ENCODE assay signal across 2 cellular contexts in the genomic region with DNA sequence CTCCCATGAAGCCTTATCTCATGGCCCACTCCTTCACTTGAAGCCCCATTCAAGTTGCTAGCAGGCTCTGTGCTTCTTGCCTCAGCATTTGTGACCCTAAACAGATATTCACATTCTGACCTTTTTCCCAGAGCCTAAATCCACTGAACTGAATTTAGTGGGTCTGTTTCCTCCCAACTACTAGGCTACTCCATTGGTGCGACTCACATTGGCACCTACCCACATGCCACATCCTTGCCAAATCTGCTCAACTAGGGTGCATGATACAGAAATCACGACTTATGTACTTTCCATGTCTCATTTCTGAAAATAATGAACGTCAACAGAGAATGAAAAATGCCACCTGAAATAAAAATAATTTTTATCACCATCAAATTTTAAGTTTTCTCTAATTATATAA.
TF ChIP-seq lines count a peak whose summit lies in the region.

No MANE protein-coding gene starts in this region.

TF ChIP-seq in HEK293T, 16 proteins besides CTCF, POLR2A, EP300 and RAD21 (continued from another document):
- TF ChIP-seq CTBP1 (IDR thresholded peaks at IDR 0.05; ENCODE audit: borderline replicate concordance): no peak
- TF ChIP-seq FOXM1 (IDR thresholded peaks at IDR 0.05; ENCODE audit: borderline replicate concordance): no peak
- TF ChIP-seq FOXK2 (IDR thresholded peaks at IDR 0.05): no peak
- TF ChIP-seq ARNT (IDR thresholded peaks at IDR 0.05): no peak
- no peak for TF ChIP-seq LEF1 (IDR thresholded peaks at IDR 0.05; ENCODE audit: borderline replicate concordance)
- TF ChIP-seq ZNF384 (IDR thresholded peaks at IDR 0.05): no peak
- no peak for TF ChIP-seq NFRKB (IDR thresholded peaks at IDR 0.05)
- no peak for TF ChIP-seq ELF4 (IDR thresholded peaks at IDR 0.05)
- TF ChIP-seq FOXA1 (IDR thresholded peaks at IDR 0.05): no peak
- no peak for TF ChIP-seq SP1 (IDR thresholded peaks at IDR 0.05)
- no peak for TF ChIP-seq SUZ12 (IDR thresholded peaks at IDR 0.05)
- TF ChIP-seq L3MBTL2 (conservative IDR thresholded peaks at IDR 0.05): no peak
- TF ChIP-seq HDGF (IDR thresholded peaks at IDR 0.05; ENCODE audit: borderline replicate concordance): no peak

TF ChIP-seq in WTC11, 78 proteins besides CTCF, POLR2A, EP300 and RAD21 (continued from another document):
- TF ChIP-seq, protein P1, sequence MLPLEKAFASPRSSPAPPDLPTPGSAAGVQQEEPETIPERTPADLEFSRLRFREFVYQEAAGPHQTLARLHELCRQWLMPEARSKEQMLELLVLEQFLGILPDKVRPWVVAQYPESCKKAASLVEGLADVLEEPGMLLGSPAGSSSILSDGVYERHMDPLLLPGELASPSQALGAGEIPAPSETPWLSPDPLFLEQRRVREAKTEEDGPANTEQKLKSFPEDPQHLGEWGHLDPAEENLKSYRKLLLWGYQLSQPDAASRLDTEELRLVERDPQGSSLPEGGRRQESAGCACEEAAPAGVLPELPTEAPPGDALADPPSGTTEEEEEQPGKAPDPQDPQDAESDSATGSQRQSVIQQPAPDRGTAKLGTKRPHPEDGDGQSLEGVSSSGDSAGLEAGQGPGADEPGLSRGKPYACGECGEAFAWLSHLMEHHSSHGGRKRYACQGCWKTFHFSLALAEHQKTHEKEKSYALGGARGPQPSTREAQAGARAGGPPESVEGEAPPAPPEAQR (CRISPR knock-in tag; IDR thresholded peaks at IDR 0.05): no peak
- TF ChIP-seq, protein P2, sequence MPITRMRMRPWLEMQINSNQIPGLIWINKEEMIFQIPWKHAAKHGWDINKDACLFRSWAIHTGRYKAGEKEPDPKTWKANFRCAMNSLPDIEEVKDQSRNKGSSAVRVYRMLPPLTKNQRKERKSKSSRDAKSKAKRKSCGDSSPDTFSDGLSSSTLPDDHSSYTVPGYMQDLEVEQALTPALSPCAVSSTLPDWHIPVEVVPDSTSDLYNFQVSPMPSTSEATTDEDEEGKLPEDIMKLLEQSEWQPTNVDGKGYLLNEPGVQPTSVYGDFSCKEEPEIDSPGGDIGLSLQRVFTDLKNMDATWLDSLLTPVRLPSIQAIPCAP (CRISPR knock-in tag; IDR thresholded peaks at IDR 0.05): no peak
- TF ChIP-seq SOX15 (CRISPR knock-in tag; IDR thresholded peaks at IDR 0.05): no peak
- no peak for TF ChIP-seq ZNF138 (CRISPR knock-in tag; conservative IDR thresholded peaks at IDR 0.05)
- TF ChIP-seq, protein P3, sequence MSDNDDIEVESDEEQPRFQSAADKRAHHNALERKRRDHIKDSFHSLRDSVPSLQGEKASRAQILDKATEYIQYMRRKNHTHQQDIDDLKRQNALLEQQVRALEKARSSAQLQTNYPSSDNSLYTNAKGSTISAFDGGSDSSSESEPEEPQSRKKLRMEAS (CRISPR knock-in tag; IDR thresholded peaks at IDR 0.05): no peak
- TF ChIP-seq, protein P4, sequence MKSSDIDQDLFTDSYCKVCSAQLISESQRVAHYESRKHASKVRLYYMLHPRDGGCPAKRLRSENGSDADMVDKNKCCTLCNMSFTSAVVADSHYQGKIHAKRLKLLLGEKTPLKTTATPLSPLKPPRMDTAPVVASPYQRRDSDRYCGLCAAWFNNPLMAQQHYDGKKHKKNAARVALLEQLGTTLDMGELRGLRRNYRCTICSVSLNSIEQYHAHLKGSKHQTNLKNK (CRISPR knock-in tag; IDR thresholded peaks at IDR 0.05): no peak
- no peak for TF ChIP-seq ESRRA (CRISPR knock-in tag; IDR thresholded peaks at IDR 0.05; ENCODE audit: borderline replicate concordance)
- no peak for TF ChIP-seq JAZF1 (CRISPR knock-in tag; IDR thresholded peaks at IDR 0.05)
- no peak for TF ChIP-seq KAT7 (CRISPR knock-in tag; IDR thresholded peaks at IDR 0.05; ENCODE audit: borderline replicate concordance)
- TF ChIP-seq, protein P5, sequence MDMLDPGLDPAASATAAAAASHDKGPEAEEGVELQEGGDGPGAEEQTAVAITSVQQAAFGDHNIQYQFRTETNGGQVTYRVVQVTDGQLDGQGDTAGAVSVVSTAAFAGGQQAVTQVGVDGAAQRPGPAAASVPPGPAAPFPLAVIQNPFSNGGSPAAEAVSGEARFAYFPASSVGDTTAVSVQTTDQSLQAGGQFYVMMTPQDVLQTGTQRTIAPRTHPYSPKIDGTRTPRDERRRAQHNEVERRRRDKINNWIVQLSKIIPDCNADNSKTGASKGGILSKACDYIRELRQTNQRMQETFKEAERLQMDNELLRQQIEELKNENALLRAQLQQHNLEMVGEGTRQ (CRISPR knock-in tag; IDR thresholded peaks at IDR 0.05): no peak
- no peak for TF ChIP-seq FOXP1 (CRISPR knock-in tag; IDR thresholded peaks at IDR 0.05; ENCODE audit: borderline replicate concordance)
- TF ChIP-seq, protein P6, sequence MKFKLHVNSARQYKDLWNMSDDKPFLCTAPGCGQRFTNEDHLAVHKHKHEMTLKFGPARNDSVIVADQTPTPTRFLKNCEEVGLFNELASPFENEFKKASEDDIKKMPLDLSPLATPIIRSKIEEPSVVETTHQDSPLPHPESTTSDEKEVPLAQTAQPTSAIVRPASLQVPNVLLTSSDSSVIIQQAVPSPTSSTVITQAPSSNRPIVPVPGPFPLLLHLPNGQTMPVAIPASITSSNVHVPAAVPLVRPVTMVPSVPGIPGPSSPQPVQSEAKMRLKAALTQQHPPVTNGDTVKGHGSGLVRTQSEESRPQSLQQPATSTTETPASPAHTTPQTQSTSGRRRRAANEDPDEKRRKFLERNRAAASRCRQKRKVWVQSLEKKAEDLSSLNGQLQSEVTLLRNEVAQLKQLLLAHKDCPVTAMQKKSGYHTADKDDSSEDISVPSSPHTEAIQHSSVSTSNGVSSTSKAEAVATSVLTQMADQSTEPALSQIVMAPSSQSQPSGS (CRISPR knock-in tag; IDR thresholded peaks at IDR 0.05; ENCODE audit: borderline replicate concordance, low read depth): no peak
- TF ChIP-seq PRRX2 (CRISPR knock-in tag; IDR thresholded peaks at IDR 0.05): no peak
